In genomic region chr1:113714606-113715269, GRCh38 we compare ENCODE assay signal across 26 cellular contexts. TPM values are rescaled to one million over a fixed set of nuclear protein-coding genes. Genes with fewer than 3 reads are reported as not detected.
DNase-seq lines count a peak whose midpoint lies in the region; ATAC-seq and TF ChIP-seq lines count a peak whose summit lies in the region.
"Had no signal": no experiment of that assay in that cellular context is flagged by ENCODE, and none has a peak within 500 bp of the region (broad histone marks: within the 10 kb centered on the region; RNA-seq: fewer than 3 reads in every experiment).

No MANE protein-coding gene starts in this region.

- H3K9me3 ChIP-seq in BE2C, result no peaks in the 10 kb centered on the region

- no peak for TF ChIP-seq EP300 in Ishikawa (IDR thresholded peaks at IDR 0.05; ENCODE audit: borderline replicate concordance)

- no peaks in the 10 kb centered on the region for H3K27me3 ChIP-seq in BE2C
- H3K27me3 ChIP-seq: cardiac muscle cell had no signal

- no peak for ATAC-seq in GM18873 (IDR thresholded peaks at IDR 0.05; ENCODE audit: low FRiP score, unreplicated experiment)
- ATAC-seq: activated CD4-positive, CD25-positive, alpha-beta regulatory T cell treated with anti-CD3 and anti-CD28 coated beads, Interleukin-2, amount 50 U/mL, for 24 hours; activated naive CD4-positive, alpha-beta T cell treated with anti-CD3 and anti-CD28 coated beads, Interleukin-2, amount 50 U/mL, for 72 hours; activated T-helper 17 cell treated with anti-CD3 and anti-CD28 coated beads, Interleukin-2, amount 50 U/mL, for 72 hours had no signal

- H3K4me1 Mint-ChIP-seq in dendritic cell treated with granulocyte-macrophage colony-stimulating factor and Interleukin-4, amounts not matched to agents 40 ng/mL and 50 ng/mL, for 4 days (ENCODE audit: low read depth), result no peaks in the 10 kb centered on the region
- H3K4me1 Mint-ChIP-seq in activated CD4-positive, alpha-beta T cell treated with anti-CD3 and anti-CD28 coated beads, Interleukin-2, amount 10 ng/mL, durations not matched to agents 24 days and 14 days, result peaks cover 2% of the 10 kb centered on the region
- H3K4me1 Mint-ChIP-seq: activated CD4-positive, alpha-beta memory T cell treated with anti-CD3 and anti-CD28 coated beads, Interleukin-2, amount 10 ng/mL, durations not matched to agents 7 days and 5 days; naive B cell had no signal

- H3K27me3 Mint-ChIP-seq in dendritic cell treated with granulocyte-macrophage colony-stimulating factor and Interleukin-4, amounts not matched to agents 40 ng/mL and 50 ng/mL, for 4 days, result no peaks in the 10 kb centered on the region
- H3K27me3 Mint-ChIP-seq in activated CD4-positive, alpha-beta T cell treated with anti-CD3 and anti-CD28 coated beads, Interleukin-2, amount 10 ng/mL, durations not matched to agents 24 days and 14 days, result no peaks in the 10 kb centered on the region
- H3K27me3 Mint-ChIP-seq: activated CD4-positive, alpha-beta memory T cell treated with anti-CD3 and anti-CD28 coated beads, Interleukin-2, amount 10 ng/mL, durations not matched to agents 7 days and 5 days; activated T-helper 17 cell treated with anti-CD3 and anti-CD28 coated beads, Interleukin-2, amount 50 U/mL, for 72 hours; CD8-positive, alpha-beta memory T cell; naive B cell; stimulated activated naive CD8-positive, alpha-beta T cell treated with anti-CD3 and anti-CD28 coated beads, Interleukin-15, Interleukin-2, amounts not matched to agents 100 ng/mL and 50 ng/mL, for 24 hours had no signal

- TF ChIP-seq RAD21 in Ishikawa (IDR thresholded peaks at IDR 0.05; ENCODE audit: low read depth), result 0 out of 2 replicates have a peak, but pooled peaks have one; percentile 7

- H3K36me3 ChIP-seq in BE2C, result peaks cover 34% of the 10 kb centered on the region

- DNase-seq in BE2C (no peak), myocyte (ENCODE audit: low read depth) (peak; percentile 17), cerebellar nuclear complex (lab: John Stamatoyannopoulos, UW) (no peak), NCI-H226 (no peak)
- no peak for DNase-seq in activated CD4-positive, alpha-beta T cell treated with anti-CD3 and anti-CD28 coated beads, Interleukin-2, amount 10 ng/mL, durations not matched to agents 24 days and 14 days
- DNase-seq: activated CD4-positive, alpha-beta memory T cell treated with anti-CD3 and anti-CD28 coated beads, Interleukin-2, amount 10 ng/mL, durations not matched to agents 7 days and 5 days; AML-193; CD8-positive, alpha-beta memory T cell; HCEC 1CT; hippocampal formation; immature natural killer cell; MV-4-11; naive B cell; NCI-H510A; NK-92 treated with Interleukin-12 subunit alpha and Interleukin-12 subunit beta, amount 100 ng/mL, for 24 hours; occipital lobe; SHP77 treated with DMSO at 0.1 percent for 48 hours had no signal

- peak; percentile 36 for TF ChIP-seq CTCF in BE2C (IDR thresholded peaks at IDR 0.05; ENCODE audit: low read depth, low read length)

- H3K4me3 ChIP-seq in BE2C (ENCODE audit: low read depth, low read length), result no peak overlapping the region
- H3K4me3 ChIP-seq: cardiac muscle cell, coronary artery had no signal

- no peaks in the 10 kb centered on the region for H3K4me1 ChIP-seq in BE2C

- peaks cover 27% of the 10 kb centered on the region for H3K9me3 Mint-ChIP-seq in dendritic cell treated with granulocyte-macrophage colony-stimulating factor and Interleukin-4, amounts not matched to agents 40 ng/mL and 50 ng/mL, for 4 days
- peaks cover 7% of the 10 kb centered on the region for H3K9me3 Mint-ChIP-seq in activated CD4-positive, alpha-beta T cell treated with anti-CD3 and anti-CD28 coated beads, Interleukin-2, amount 10 ng/mL, durations not matched to agents 24 days and 14 days

- intact Hi-C loops in dendritic cell treated with granulocyte-macrophage colony-stimulating factor and Interleukin-4, amounts not matched to agents 40 ng/mL and 50 ng/mL, for 4 days (cut with micrococcal nuclease), result no loop called here
- intact Hi-C loops in activated CD4-positive, alpha-beta T cell treated with anti-CD3 and anti-CD28 coated beads, Interleukin-2, amount 10 ng/mL, durations not matched to agents 24 days and 14 days (cut with micrococcal nuclease), result no loop called here

- H3K27ac Mint-ChIP-seq in dendritic cell treated with granulocyte-macrophage colony-stimulating factor and Interleukin-4, amounts not matched to agents 40 ng/mL and 50 ng/mL, for 4 days, result peak overlapping the region; percentile 33
- H3K27ac Mint-ChIP-seq in activated CD4-positive, alpha-beta T cell treated with anti-CD3 and anti-CD28 coated beads, Interleukin-2, amount 10 ng/mL, durations not matched to agents 24 days and 14 days, result no peak overlapping the region
- H3K27ac Mint-ChIP-seq: activated CD4-positive, alpha-beta memory T cell treated with anti-CD3 and anti-CD28 coated beads, Interleukin-2, amount 10 ng/mL, durations not matched to agents 7 days and 5 days; activated T-helper 17 cell treated with anti-CD3 and anti-CD28 coated beads, Interleukin-2, amount 50 U/mL, for 72 hours; immature natural killer cell; stimulated activated naive CD8-positive, alpha-beta T cell treated with anti-CD3 and anti-CD28 coated beads, Interleukin-15, Interleukin-2, amounts not matched to agents 100 ng/mL and 50 ng/mL, for 24 hours had no signal

- no peak overlapping the region for H3K4me3 Mint-ChIP-seq in dendritic cell treated with granulocyte-macrophage colony-stimulating factor and Interleukin-4, amounts not matched to agents 40 ng/mL and 50 ng/mL, for 4 days
- no peak overlapping the region for H3K4me3 Mint-ChIP-seq in activated CD4-positive, alpha-beta T cell treated with anti-CD3 and anti-CD28 coated beads, Interleukin-2, amount 10 ng/mL, durations not matched to agents 24 days and 14 days
- H3K4me3 Mint-ChIP-seq: activated CD4-positive, alpha-beta memory T cell treated with anti-CD3 and anti-CD28 coated beads, Interleukin-2, amount 10 ng/mL, durations not matched to agents 7 days and 5 days; activated T-helper 17 cell treated with anti-CD3 and anti-CD28 coated beads, Interleukin-2, amount 50 U/mL, for 72 hours; CD8-positive, alpha-beta memory T cell; immature natural killer cell; naive B cell; stimulated activated naive CD8-positive, alpha-beta T cell treated with anti-CD3 and anti-CD28 coated beads, Interleukin-15, Interleukin-2, amounts not matched to agents 100 ng/mL and 50 ng/mL, for 24 hours had no signal

- peaks cover 95% of the 10 kb centered on the region for H3K36me3 Mint-ChIP-seq in dendritic cell treated with granulocyte-macrophage colony-stimulating factor and Interleukin-4, amounts not matched to agents 40 ng/mL and 50 ng/mL, for 4 days (ENCODE audit: low read depth)
- H3K36me3 Mint-ChIP-seq in activated CD4-positive, alpha-beta T cell treated with anti-CD3 and anti-CD28 coated beads, Interleukin-2, amount 10 ng/mL, durations not matched to agents 24 days and 14 days (ENCODE audit: low read depth), result peaks cover 52% of the 10 kb centered on the region

TF ChIP-seq in Ishikawa, 13 proteins besides CTCF, POLR2A, EP300 and RAD21:
- TF ChIP-seq USF1 (IDR thresholded peaks at IDR 0.05) (no peak), YY1 (IDR thresholded peaks at IDR 0.05; ENCODE audit: low read depth) (no peak), EGR1 (IDR thresholded peaks at IDR 0.05) (no peak), ZBTB7A (IDR thresholded peaks at IDR 0.05; ENCODE audit: low read depth) (no peak)
TF ChIP-seq in Ishikawa: peak in this region for 0.

RNA-seq across cellular contexts. Expression of gene PHTF1, which starts 44.5 kb away (rescaled TPM):
- polyA plus RNA-seq in BE2C (2012; ENCODE audit: insufficient read depth, insufficient read length, low read depth), result 5.5 TPM
- total RNA-seq in myocyte, result 42.7 and 64.9 TPM in 2 replicates
- 24.7 TPM for polyA plus RNA-seq in myocyte (2012)
- 15.6 and 19.2 TPM in 2 replicates for total RNA-seq in activated CD4-positive, alpha-beta T cell treated with anti-CD3 and anti-CD28 coated beads, Interleukin-2, amount 10 ng/mL, durations not matched to agents 24 days and 14 days
